ENCODE assay signal across 8 cellular contexts in the genomic region with DNA sequence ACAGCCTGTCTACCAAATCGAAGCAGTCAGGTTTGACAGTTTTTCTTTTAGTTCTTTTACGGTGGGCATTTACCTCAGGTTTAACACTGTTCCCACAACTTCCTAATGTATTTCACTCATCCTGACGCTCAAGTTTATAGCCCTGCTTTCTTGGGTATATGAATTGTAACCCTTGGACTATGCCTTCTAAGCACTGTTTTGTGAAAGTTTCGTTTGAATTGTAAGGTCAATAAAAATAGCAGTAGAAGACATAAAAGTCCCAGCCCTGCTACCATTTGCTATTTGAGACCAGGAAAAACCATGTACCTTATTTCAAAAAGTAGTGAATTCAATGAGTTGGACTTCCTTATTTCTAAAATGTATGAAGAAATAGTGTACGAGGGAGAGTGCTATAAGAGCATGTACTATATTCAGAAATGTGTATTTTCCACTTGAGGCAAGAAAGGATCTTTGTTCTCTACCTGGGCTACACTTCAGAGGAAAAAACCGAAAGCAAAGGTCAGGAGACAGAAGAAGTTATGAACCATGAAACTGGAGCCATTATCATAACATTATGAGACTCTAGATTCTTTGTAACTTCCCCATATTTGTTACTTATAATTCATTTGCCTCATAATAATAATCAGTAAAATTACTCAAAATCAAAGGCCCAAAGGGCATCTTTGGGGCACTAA. TPM values are rescaled to one million over a fixed set of nuclear protein-coding genes. Genes with fewer than 3 reads are reported as not detected.
DNase-seq lines count a peak whose midpoint lies in the region; ATAC-seq, FAIRE-seq and TF ChIP-seq lines count a peak whose summit lies in the region.

No MANE protein-coding gene starts in this region.

- H3K9me1 ChIP-seq in K562 (ENCODE audit: control insufficient read depth, insufficient read depth, low read length) = no peaks in the 10 kb centered on the region

- no peaks in the 10 kb centered on the region for H3K27me3 Mint-ChIP-seq in T-helper 2 cell treated with Interferon-gamma antibody and Interleukin-4, amounts not matched to agents 5 μg/mL and 100 μg/mL, for 36 hours (ENCODE audit: low read depth)
- H3K27me3 Mint-ChIP-seq in progenitor cell of endocrine pancreas = no peaks in the 10 kb centered on the region

- peak overlapping the region; percentile 57 for H3K4me3 Mint-ChIP-seq in T-helper 2 cell treated with Interferon-gamma antibody and Interleukin-4, amounts not matched to agents 5 μg/mL and 100 μg/mL, for 36 hours
- no peak overlapping the region for H3K4me3 Mint-ChIP-seq in progenitor cell of endocrine pancreas (ENCODE audit: low read depth)

- H3K27ac ChIP-seq in K562 (ENCODE audit: extremely low read depth, low read depth, low read length) = peak overlapping the region; percentile 34

- POLR2A ChIA-PET in K562 (lab: Yijun Ruan, JAX) = interaction anchor here (0.9 to 2.0 kb wide), 2 partner anchors 10 to 868 kb away, joined by 3 to 5 read pairs; no protein-coding TSS in a partner anchor

- H3K9me2 ChIP-seq in Loucy (replicated peaks; ENCODE audit: low read depth, low read length) = no peaks in the 10 kb centered on the region

- H3K9ac ChIP-seq in Loucy (ENCODE audit: low read depth, low read length, poor library complexity, severe bottlenecking) (peak overlapping the region; percentile 86), K562 (ENCODE audit: insufficient read depth in 1 of 2, low read depth in 2 of 2, low read length in 2 of 2) (peak overlapping the region in 1 of 2 experiments; percentile 94; a peak in 2 of 4 replicates)

- H3K36me3 ChIP-seq in Loucy (ENCODE audit: insufficient read depth, low read length) = no peaks in the 10 kb centered on the region
- peaks cover 17% of the 10 kb centered on the region; the same call in 2 of the 3 replicates for H3K36me3 ChIP-seq in K562 (ENCODE audit: control insufficient read depth, insufficient read depth, low read length)

- no peak for TF ChIP-seq RAD21 in K562 (CRISPR knock-in tag; conservative IDR thresholded peaks at IDR 0.05 in 1 of 2, IDR thresholded peaks at IDR 0.05 in 1 of 2)

- peaks cover 11% of the 10 kb centered on the region for H3K36me3 Mint-ChIP-seq in T-helper 2 cell treated with Interferon-gamma antibody and Interleukin-4, amounts not matched to agents 5 μg/mL and 100 μg/mL, for 36 hours (ENCODE audit: low read depth)
- H3K36me3 Mint-ChIP-seq in progenitor cell of endocrine pancreas (ENCODE audit: insufficient read depth) = no peaks in the 10 kb centered on the region

- intact Hi-C loops in K562 (cut with micrococcal nuclease) = loop anchor here (10.0 kb wide), 1 partner anchor 619 kb away; no protein-coding TSS in a partner anchor

- no peaks in the 10 kb centered on the region for H3K9me3 Mint-ChIP-seq in T-helper 2 cell treated with Interferon-gamma antibody and Interleukin-4, amounts not matched to agents 5 μg/mL and 100 μg/mL, for 36 hours
- no peaks in the 10 kb centered on the region for H3K9me3 Mint-ChIP-seq in progenitor cell of endocrine pancreas (ENCODE audit: low read depth)

- TF ChIP-seq CTCF in Loucy (conservative IDR thresholded peaks at IDR 0.05; ENCODE audit: low read length) (no peak), K562 (IDR thresholded peaks at IDR 0.05 in 2 of 3, conservative IDR thresholded peaks at IDR 0.05 in 1 of 3; ENCODE audit: insufficient read depth in 2 of 3, low read depth in 1 of 3, low read length in 3 of 3) (no peak), progenitor cell of endocrine pancreas (IDR thresholded peaks at IDR 0.05; ENCODE audit: unreplicated experiment) (no peak)

- CTCF ChIA-PET in K562 (lab: Yijun Ruan, JAX; ENCODE audit: low intra/inter-chr PET ratio) = no interaction called here

- no peak for TF ChIP-seq EP300 in K562 (IDR thresholded peaks at IDR 0.05; ENCODE audit: low read length)

- no peak overlapping the region for H3K27ac Mint-ChIP-seq in T-helper 2 cell treated with Interferon-gamma antibody and Interleukin-4, amounts not matched to agents 5 μg/mL and 100 μg/mL, for 36 hours
- H3K27ac Mint-ChIP-seq in progenitor cell of endocrine pancreas = peak overlapping the region; percentile 0

- FAIRE-seq in K562 (lab: Jason Lieb, UNC) = no peak

- no peak for DNase-seq in T-helper 2 cell treated with Interferon-gamma antibody and Interleukin-4, amounts not matched to agents 5 μg/mL and 100 μg/mL, for 36 hours (ENCODE audit: low spot score)
- DNase-seq in T-helper 2 cell (no peak), K562 (ENCODE audit: extremely low read depth in 1 of 4, low spot score in 3 of 4) (peak in 1 of 4 experiments; percentile 4), progenitor cell of endocrine pancreas (ENCODE audit: low spot score, unreplicated experiment) (no peak), foreskin melanocyte (no peak)
- DNase-seq in activated CD8-positive, alpha-beta memory T cell treated with anti-CD3 and anti-CD28 coated beads for 24 hours = no peak

- H3F3A ChIP-seq in Loucy (ENCODE audit: low read depth) = no peaks in the 10 kb centered on the region

- no peak for ATAC-seq in K562
- ATAC-seq in HG03439 (IDR thresholded peaks at IDR 0.05; ENCODE audit: unreplicated experiment) = no peak

- H4K20me1 ChIP-seq in Loucy (ENCODE audit: insufficient read depth, low read length, poor library complexity, severe bottlenecking) = peaks cover 28% of the 10 kb centered on the region
- peaks cover 8% of the 10 kb centered on the region for H4K20me1 ChIP-seq in K562 (replicated peaks; ENCODE audit: control insufficient read depth, insufficient read depth, low read length)

- no TSS peak for BruUV-seq in K562 (replicated peaks; lab: Mats Ljungman, UMichigan)

- no peaks in the 10 kb centered on the region for H3K27me3 ChIP-seq in Loucy (ENCODE audit: insufficient read depth, low read length, poor library complexity, severe bottlenecking)
- no peaks in the 10 kb centered on the region for H3K27me3 ChIP-seq in K562 (ENCODE audit: control insufficient read depth in 2 of 2, insufficient read depth in 2 of 2, low read length in 2 of 2)

- no peak for TF ChIP-seq POLR2A in K562 (conservative IDR thresholded peaks at IDR 0.05)

- 6% methylated on average over 6 of the region's 6 CpGs for WGBS in K562 (ENCODE audit: insufficient coverage, low coverage, missing lambda C conversion rate)

- peaks cover 54% of the 10 kb centered on the region for H3K79me2 ChIP-seq in Loucy (ENCODE audit: insufficient read depth, low read length)
- peaks cover 61% of the 10 kb centered on the region for H3K79me2 ChIP-seq in K562 (ENCODE audit: control insufficient read depth, insufficient read depth, low read length)

- H3K9me3 ChIP-seq in Loucy (ENCODE audit: insufficient read depth, low read depth, low read length) (no peaks in the 10 kb centered on the region), K562 (replicated peaks; ENCODE audit: control insufficient read depth, insufficient read depth, low read depth, low read length) (no peaks in the 10 kb centered on the region)

- H2AFZ ChIP-seq in Loucy (ENCODE audit: low read length) (no peak overlapping the region), K562 (ENCODE audit: low read depth, low read length) (peak overlapping the region; percentile 98)

- H3K4me1 Mint-ChIP-seq in T-helper 2 cell treated with Interferon-gamma antibody and Interleukin-4, amounts not matched to agents 5 μg/mL and 100 μg/mL, for 36 hours (ENCODE audit: low read depth) = peaks cover 44% of the 10 kb centered on the region
- H3K4me1 Mint-ChIP-seq in progenitor cell of endocrine pancreas (ENCODE audit: low read depth) = peaks cover 28% of the 10 kb centered on the region

- peaks cover 46% of the 10 kb centered on the region for H3K4me1 ChIP-seq in Loucy (ENCODE audit: insufficient read depth, low read length, poor library complexity, severe bottlenecking)
- H3K4me1 ChIP-seq in K562 (replicated peaks in 1 of 2; ENCODE audit: control insufficient read depth in 2 of 2, insufficient read depth in 2 of 2, low read length in 2 of 2) = peaks cover 2 to 15% of the 10 kb centered on the region in 2 experiments; a peak in 3 of 5 replicates

- in situ Hi-C loops in K562 (cut with MboI) = no loop called here

- peak overlapping the region; percentile 98 for H3K4me3 ChIP-seq in Loucy (ENCODE audit: low read length, poor library complexity, severe bottlenecking)
- peak overlapping the region; percentile 75 for H3K4me3 ChIP-seq in K562

- H3K4me2 ChIP-seq in Loucy (ENCODE audit: low read depth, low read length, poor library complexity, severe bottlenecking) (peak overlapping the region; percentile 97), K562 (ENCODE audit: insufficient read depth, low read length) (peak overlapping the region; percentile 75)

RNA-seq across cellular contexts. Expression of a gene that starts 1.9 kb away (rescaled TPM):
- total RNA-seq in K562 (2011; cell fraction: chromatin; rRNA removed; ENCODE audit: low replicate concordance) = 42.4 and 165 TPM in 2 replicates
- 17.0 and 27.1 TPM in 2 replicates for total RNA-seq in K562 (2011; cell fraction: nucleolus; rRNA removed)
- total RNA-seq in K562 (2011; cell fraction: nucleoplasm; rRNA removed) = 58.4 and 78.7 TPM in 2 replicates
- 121 and 156 TPM in 2 replicates for total RNA-seq in K562 (2014; rRNA removed)
- 236 and 258 TPM in 2 replicates for total RNA-seq in K562 (2014; rRNA removed; fragmentation: Illumina TruSeq; extraction: Trizol)
- 196 and 209 TPM in 2 replicates for total RNA-seq in K562 (2015; rRNA removed; fragmentation: Illumina TruSeq; extraction: Trizol)
- total RNA-seq in K562 (2021) = 122 and 132 TPM in 2 replicates
- polyA plus RNA-seq in K562 (2011; rRNA removed) = 145 and 211 TPM in 2 replicates
- 32.2 and 67.4 TPM in 2 replicates for polyA plus RNA-seq in K562 (2011; cell fraction: cytosol; rRNA removed)
- 47.3 and 75.8 TPM in 2 replicates for polyA plus RNA-seq in K562 (2011; cell fraction: nucleus; rRNA removed)
- polyA plus RNA-seq in K562 (2012) = 104 and 142 TPM in 2 replicates
- polyA plus RNA-seq in K562 (2014; fragmentation: Illumina TruSeq; extraction: Trizol) = 227 and 286 TPM in 2 replicates
- 100 to 1,000 TPM; 182 to 186 TPM for polyA plus RNA-seq in K562 (2014; fragmentation: Nextera tagmentation; extraction: Ambion mirVana)
- 182 and 189 TPM in 2 replicates for polyA plus RNA-seq in K562 (2014; rRNA removed)
- 224 and 232 TPM in 2 replicates for polyA minus RNA-seq in K562 (2011; rRNA and poly(A)+ RNA removed)
- 70.7 and 73.4 TPM in 2 replicates for polyA minus RNA-seq in K562 (2011; cell fraction: cytosol; rRNA and poly(A)+ RNA removed)
- 34.3 and 68.2 TPM in 2 replicates for polyA minus RNA-seq in K562 (2011; cell fraction: nucleus; rRNA and poly(A)+ RNA removed)
- 55.4 and 70.1 TPM in 2 replicates for total RNA-seq in progenitor cell of endocrine pancreas
